ENCODE assay signal across 1 cellular context in genomic region chr18:5295981-5296705, GRCh38.
TF ChIP-seq lines count a peak whose summit lies in the region.

No MANE protein-coding gene starts in this region.

TF ChIP-seq in PFSK-1, 5 proteins besides CTCF, POLR2A, EP300 and RAD21 (continued from another document):
- TF ChIP-seq REST (IDR thresholded peaks at IDR 0.05; ENCODE audit: insufficient read depth in 1 of 2, low read depth in 2 of 2, low read length in 2 of 2): no peak
- TF ChIP-seq FOXP2 (optimal IDR thresholded peaks at IDR 0.05; ENCODE audit: borderline replicate concordance, extremely low read depth, extremely low read length, insufficient read depth): peak; percentile 14
- no peak for TF ChIP-seq SIN3A (IDR thresholded peaks at IDR 0.05; ENCODE audit: borderline replicate concordance, insufficient read depth, low read length)
